In genomic region chr4:110049951-110050925, GRCh38 we compare ENCODE assay signal across 8 cellular contexts.
DNase-seq lines count a peak whose midpoint lies in the region; ATAC-seq and TF ChIP-seq lines count a peak whose summit lies in the region.

No MANE protein-coding gene starts in this region.

- ATAC-seq in HG02852 (IDR thresholded peaks at IDR 0.05; ENCODE audit: unreplicated experiment) (peak; percentile 69), gastroesophageal sphincter (no peak)

- 48 to 49% methylated on average over 4 to 9 of the region's 9 CpGs for WGBS in gastroesophageal sphincter (ENCODE audit: low coverage in 1 of 2), 2 donors
- 50% methylated on average over 9 of the region's 9 CpGs for WGBS in prostate gland

- H3K27me3 ChIP-seq in NT2/D1 (ENCODE audit: insufficient read depth, insufficient read length), result no peaks in the 10 kb centered on the region
- no peaks in the 10 kb centered on the region for H3K27me3 ChIP-seq in gastroesophageal sphincter
- no peaks in the 10 kb centered on the region for H3K27me3 ChIP-seq in prostate gland (replicated peaks; ENCODE audit: insufficient read depth)

- no peak for TF ChIP-seq POLR2A in gastroesophageal sphincter (IDR thresholded peaks at IDR 0.05)
- TF ChIP-seq POLR2A in prostate gland (IDR thresholded peaks at IDR 0.05), result no peak

- peak; percentile 50 for DNase-seq in EL
- DNase-seq in NT2/D1 (ENCODE audit: low read depth, low spot score), result peak; percentile 3
- peak; percentile 6 for DNase-seq in activated T-helper 1 cell treated with Interleukin-2 at 50 U/mL for 16 hours (ENCODE audit: low read depth)
- DNase-seq in prostate gland (ENCODE audit: low spot score), result peak; percentile 20
- no peak for DNase-seq in NCI-H2171 (lab: John Stamatoyannopoulos, UW)
- DNase-seq in NCI-H774 (lab: John Stamatoyannopoulos, UW), result no peak

- H3K9ac ChIP-seq in NT2/D1 (ENCODE audit: insufficient read length, low read depth), result no peak overlapping the region

- H3K4me1 ChIP-seq in NT2/D1 (ENCODE audit: insufficient read depth, insufficient read length) (no peaks in the 10 kb centered on the region), gastroesophageal sphincter (no peaks in the 10 kb centered on the region), prostate gland (replicated peaks) (no peaks in the 10 kb centered on the region)

- H3K27ac ChIP-seq in gastroesophageal sphincter (no peak overlapping the region), prostate gland (no peak overlapping the region)

- intact Hi-C loops in prostate gland (cut with DNase I), result loop anchor here (5.0 kb wide), 2 partner anchors 147 to 162 kb away; partner anchors contain the start of gene ELOVL6

- no peaks in the 10 kb centered on the region for H3K9me3 ChIP-seq in NT2/D1 (ENCODE audit: insufficient read depth, low read length)
- no peaks in the 10 kb centered on the region for H3K9me3 ChIP-seq in gastroesophageal sphincter
- no peaks in the 10 kb centered on the region for H3K9me3 ChIP-seq in prostate gland

- TF ChIP-seq CTCF in gastroesophageal sphincter (IDR thresholded peaks at IDR 0.05) (peak; percentile 53 to 76 (median 62)), prostate gland (IDR thresholded peaks at IDR 0.05) (peak; percentile 28 to 75 (median 70))

- H3K36me3 ChIP-seq in NT2/D1 (ENCODE audit: insufficient read depth, insufficient read length, low read length) (peaks cover 7% of the 10 kb centered on the region), gastroesophageal sphincter (peaks cover 0 to 5% of the 10 kb centered on the region in 2 donors), prostate gland (no peaks in the 10 kb centered on the region)

- no peak for TF ChIP-seq EP300 in gastroesophageal sphincter (IDR thresholded peaks at IDR 0.05)

- H3K4me3 ChIP-seq in NT2/D1 (ENCODE audit: insufficient read length, low read depth) (no peak overlapping the region), gastroesophageal sphincter (no peak overlapping the region), prostate gland (no peak overlapping the region)

Comparison
In these comparisons a context has a peak if more than half of its experiments do, and no peak if none do; other contexts are left out.
1. DNase-seq: peak in EL (single experiment), NT2/D1 (single experiment), activated T-helper 1 cell treated with Interleukin-2 at 50 U/mL for 16 hours (single experiment) and prostate gland (single experiment); none in NCI-H2171 (single experiment) and NCI-H774 (single experiment).